In genomic region chr2:152822669-152823068, GRCh38 we compare ENCODE assay signal across 16 cellular contexts.
"Had no signal": no experiment of that assay in that cellular context is flagged by ENCODE, and none has a peak within 500 bp of the region (broad histone marks: within the 10 kb centered on the region; RNA-seq: fewer than 3 reads in every experiment).

No MANE protein-coding gene starts in this region.

- H3K4me3 ChIP-seq: breast epithelium, gastrocnemius medialis, tibial artery had no signal

- H3K9me3 ChIP-seq: breast epithelium, gastrocnemius medialis, tibial artery had no signal

- H3K4me1 ChIP-seq: breast epithelium, gastrocnemius medialis, tibial artery had no signal

- H3K27ac ChIP-seq: breast epithelium, gastrocnemius medialis, tibial artery had no signal

- ATAC-seq: esophagus mucosa; gastrocnemius medialis; naive thymus-derived CD4-positive, alpha-beta T cell; WTC11 had no signal

- H3K27me3 ChIP-seq: breast epithelium, gastrocnemius medialis, tibial artery had no signal

- DNase-seq: activated CD4-positive, alpha-beta T cell treated with anti-CD3 and anti-CD28 coated beads, Interleukin-2, amount 50 U/mL, for 4 hours; activated CD8-positive, alpha-beta memory T cell treated with anti-CD3 and anti-CD28 coated beads, Interleukin-2, amount 50 U/mL, for 48 hours; activated naive CD4-positive, alpha-beta T cell treated with Interleukin-2 at 50 U/mL for 16 hours; activated naive CD8-positive, alpha-beta T cell treated with anti-CD3 and anti-CD28 coated beads for 36 hours; activated T-cell treated with anti-CD3 and anti-CD28 coated beads, Interleukin-2, amount 50 U/mL, for 48 hours; effector memory CD4-positive, alpha-beta T cell; gastrocnemius medialis; naive thymus-derived CD4-positive, alpha-beta T cell; occipital lobe; posterior cingulate gyrus; stimulated activated CD4-positive, alpha-beta T cell treated with anti-CD3 and anti-CD28 coated beads, Interleukin-12 subunit alpha, Interleukin-12 subunit beta, amount 100 ng/mL, for 4 hours; substantia nigra; tibial artery had no signal

- H3K36me3 ChIP-seq: breast epithelium, gastrocnemius medialis, tibial artery had no signal
